Comparison of ENCODE assay signal across 1 cellular context in genomic region chr9:90838761-90839160, GRCh38.
TF ChIP-seq lines count a peak whose summit lies in the region.

No MANE protein-coding gene starts in this region.

TF ChIP-seq in GM12878, 131 proteins besides CTCF, POLR2A, EP300 and RAD21 (continued from another document):
- TF ChIP-seq IRF5 (IDR thresholded peaks at IDR 0.05; ENCODE audit: borderline replicate concordance): no peak
